Comparison of ENCODE assay signal across 39 cellular contexts in genomic region chr5:23530571-23530970, GRCh38. TPM values are rescaled to one million over a fixed set of nuclear protein-coding genes. Genes with fewer than 3 reads are reported as not detected.
"Had no signal": no experiment of that assay in that cellular context is flagged by ENCODE, and none has a peak within 500 bp of the region (broad histone marks: within the 10 kb centered on the region; RNA-seq: fewer than 3 reads in every experiment).

No MANE protein-coding gene starts in this region.

- DNase-seq: Kasumi-1, MG63, MM.1S, MV-4-11, NCI-H1048, NCI-H1092, NCI-H1092 treated with DMSO at 0.1 percent for 48 hours, NCI-H1105, NCI-H1105 treated with DMSO at 0.1 percent for 48 hours, NCI-H1417, NCI-H1417 treated with DMSO at 0.1 percent for 48 hours, NCI-H1436, NCI-H1436 treated with DMSO at 0.1 percent for 48 hours, NCI-H146, NCI-H1694, NCI-H1694 treated with DMSO at 0.1 percent for 48 hours, NCI-H187, NCI-H187 treated with DMSO at 0.1 percent for 48 hours, NCI-H1930, NCI-H2029, NCI-H2029 treated with DMSO at 0.1 percent for 48 hours, NCI-H2081, NCI-H2081 treated with DMSO at 0.1 percent for 48 hours, NCI-H2107, NCI-H2171, NCI-H2171 treated with DMSO at 0.1 percent for 48 hours, NCI-H2227 treated with DMSO at 0.1 percent for 48 hours, NCI-H226, NCI-H345, NCI-H446, NCI-H446 treated with DMSO at 0.1 percent for 48 hours, NCI-H510A, NCI-H510A treated with DMSO at 0.1 percent for 48 hours, NCI-H524, NCI-H524 treated with DMSO at 0.1 percent for 48 hours had no signal

- H3K27me3 ChIP-seq: MG63 had no signal

- H3K4me3 ChIP-seq: MG63 had no signal

- H3K36me3 ChIP-seq: MG63 had no signal

RNA-seq across cellular contexts. Expression of gene PRDM9, which starts 23.2 kb away (rescaled TPM):
- total RNA-seq: LHCN-M2, M059J, MCF 10A, NCI-H460 had no signal
